ENCODE assay signal across 20 cellular contexts in genomic region chr3:181757694-181758306, GRCh38. TPM values are rescaled to one million over a fixed set of nuclear protein-coding genes. Genes with fewer than 3 reads are reported as not detected.
DNase-seq lines count a peak whose midpoint lies in the region; ATAC-seq and TF ChIP-seq lines count a peak whose summit lies in the region.
"Had no signal": no experiment of that assay in that cellular context is flagged by ENCODE, and none has a peak within 500 bp of the region (broad histone marks: within the 10 kb centered on the region; RNA-seq: fewer than 3 reads in every experiment).

No MANE protein-coding gene starts in this region.

- no peak overlapping the region for H3K14ac ChIP-seq in neuronal stem cell (ENCODE audit: low read length)

- H2AK5ac ChIP-seq in neuronal stem cell (ENCODE audit: low read depth, low read length): no peak overlapping the region

- no peak for TF ChIP-seq CTCF in astrocyte of the cerebellum (IDR thresholded peaks at IDR 0.05; ENCODE audit: low read depth, low read length, missing control alignments)

- POLR2A ChIA-PET in CD8-positive, alpha-beta memory T cell (lab: Charles Lee): no interaction called here

- 100% methylated on average over 1 of the region's 3 CpGs for WGBS in neuronal stem cell (ENCODE audit: extremely low coverage in 2 of 2, insufficient read length in 2 of 2, insufficient replicate concordance in 1 of 2), 2 donors

- H3K4me3 ChIP-seq in astrocyte of the cerebellum (ENCODE audit: low read depth, low read length) (no peak overlapping the region), neuronal stem cell (ENCODE audit: low read length in 2 of 2) (peak overlapping the region in 1 of 2 donors; percentile 11)
- H3K4me3 ChIP-seq in CD8-positive, alpha-beta memory T cell (ENCODE audit: low read length): no peak overlapping the region
- H3K4me3 ChIP-seq: prostate gland, thoracic aorta had no signal

- no peak overlapping the region for H3K4me3 Mint-ChIP-seq in CD8-positive, alpha-beta memory T cell
- H3K4me3 Mint-ChIP-seq: activated CD4-positive, alpha-beta T cell treated with anti-CD3 and anti-CD28 coated beads for 36 hours; activated naive CD8-positive, alpha-beta T cell; activated T-helper 1 cell treated with anti-CD3 and anti-CD28 coated beads, Interleukin-12 subunit alpha, Interleukin-12 subunit beta, Interleukin-2, Interleukin-4 antibody, amounts not matched to agents 30 ng/mL and 10 ng/mL and 1 ng/mL, durations not matched to agents 14 hours and 24 hours and 36 hours; natural killer cell treated with Interleukin-12 subunit alpha and Interleukin-12 subunit beta and Interleukin-15 and Interleukin-18, amount 100 ng/mL, for 72 hours had no signal

- H3K27ac ChIP-seq in neuronal stem cell (replicated peaks; ENCODE audit: low read length): peak overlapping the region; percentile 91
- no peak overlapping the region for H3K27ac ChIP-seq in CD8-positive, alpha-beta memory T cell (ENCODE audit: low read depth, low read length)
- H3K27ac ChIP-seq: prostate gland, thoracic aorta had no signal

- DNase-seq in NCI-H2107 treated with DMSO at 0.1 percent for 48 hours (lab: John Stamatoyannopoulos, UW; ENCODE audit: unreplicated experiment) (peak; percentile 79), NCI-H2107 (lab: John Stamatoyannopoulos, UW) (no peak), NCI-H526 (lab: John Stamatoyannopoulos, UW) (peak; percentile 8 to 31), astrocyte of the cerebellum (ENCODE audit: low read depth) (peak; percentile 22), neuronal stem cell (ENCODE audit: low spot score) (peak; percentile 57), KBM-7 (no peak)
- DNase-seq in CD8-positive, alpha-beta memory T cell: no peak
- DNase-seq: activated CD4-positive, alpha-beta T cell treated with anti-CD3 and anti-CD28 coated beads for 36 hours; KG1; NCI-H2171 treated with DMSO at 0.1 percent for 48 hours; stimulated activated naive CD4-positive, alpha-beta T cell; SW 1271 had no signal

- in situ Hi-C loops in astrocyte of the cerebellum (cut with HindIII; ENCODE audit: low sequenced_read_pairs): no loop called here
- in situ Hi-C loops in KBM-7 (cut with MboI; ENCODE audit: low pct_unique_long_range_greater_than_20kb, low sequenced_read_pairs): no loop called here

- no peaks in the 10 kb centered on the region for H3K9me3 ChIP-seq in neuronal stem cell (replicated peaks in 1 of 2; ENCODE audit: control insufficient read depth in 2 of 2, insufficient read depth in 1 of 2, low read depth in 1 of 2, low read length in 2 of 2)
- H3K9me3 ChIP-seq in CD8-positive, alpha-beta memory T cell (ENCODE audit: low read length): no peaks in the 10 kb centered on the region
- H3K9me3 ChIP-seq: prostate gland, thoracic aorta had no signal

- no peak overlapping the region for H2AFZ ChIP-seq in neuronal stem cell (ENCODE audit: low read length)

- peaks cover 0 to 8% of the 10 kb centered on the region in 2 donors for H3K27me3 Mint-ChIP-seq in CD8-positive, alpha-beta memory T cell

- CTCF ChIA-PET in CD8-positive, alpha-beta memory T cell (lab: Charles Lee): no interaction called here

- H3K4me1 Mint-ChIP-seq in CD8-positive, alpha-beta memory T cell: no peaks in the 10 kb centered on the region
- H3K4me1 Mint-ChIP-seq: activated CD4-positive, alpha-beta T cell treated with anti-CD3 and anti-CD28 coated beads for 36 hours had no signal

- H3K9me3 Mint-ChIP-seq in CD8-positive, alpha-beta memory T cell: peaks cover 0 to 4% (median 0%) of the 10 kb centered on the region in 5 donors
- H3K9me3 Mint-ChIP-seq: activated T-helper 1 cell treated with anti-CD3 and anti-CD28 coated beads, Interleukin-12 subunit alpha, Interleukin-12 subunit beta, Interleukin-2, Interleukin-4 antibody, amounts not matched to agents 30 ng/mL and 10 ng/mL and 1 ng/mL, durations not matched to agents 14 hours and 24 hours and 36 hours; natural killer cell treated with Interleukin-12 subunit alpha and Interleukin-12 subunit beta and Interleukin-15 and Interleukin-18, amount 100 ng/mL, for 72 hours had no signal

- no peak overlapping the region for H3K4ac ChIP-seq in neuronal stem cell (ENCODE audit: low read length)

- H3K23ac ChIP-seq in neuronal stem cell (ENCODE audit: low read depth, low read length, poor library complexity): no peak overlapping the region

- no peak overlapping the region for H2BK15ac ChIP-seq in neuronal stem cell (ENCODE audit: low read length)

- H3K36me3 Mint-ChIP-seq in CD8-positive, alpha-beta memory T cell: no peaks in the 10 kb centered on the region
- H3K36me3 Mint-ChIP-seq: activated naive CD8-positive, alpha-beta T cell; natural killer cell treated with Interleukin-12 subunit alpha and Interleukin-12 subunit beta and Interleukin-15 and Interleukin-18, amount 100 ng/mL, for 72 hours had no signal

- H4K91ac ChIP-seq in neuronal stem cell (ENCODE audit: low read depth, low read length, poor library complexity): no peak overlapping the region

- ATAC-seq in HG02642 (IDR thresholded peaks at IDR 0.05; ENCODE audit: poor library complexity, unreplicated experiment): no peak
- ATAC-seq: activated CD4-positive, alpha-beta T cell treated with anti-CD3 and anti-CD28 coated beads for 36 hours; natural killer cell treated with Interleukin-12 subunit alpha and Interleukin-12 subunit beta and Interleukin-15 and Interleukin-18, amount 100 ng/mL, for 72 hours had no signal

- H2BK120ac ChIP-seq in neuronal stem cell (ENCODE audit: low read depth, low read length): no peak overlapping the region

- H2BK5ac ChIP-seq in neuronal stem cell (ENCODE audit: low read length): no peak overlapping the region

- no peak overlapping the region for H2BK12ac ChIP-seq in neuronal stem cell (ENCODE audit: low read length)

- H3K27me3 ChIP-seq in neuronal stem cell (ENCODE audit: control insufficient read depth in 3 of 3, insufficient read depth in 3 of 3, low read depth in 1 of 3, low read length in 3 of 3): no peaks in the 10 kb centered on the region
- H3K27me3 ChIP-seq in CD8-positive, alpha-beta memory T cell (ENCODE audit: insufficient read depth, low read length, poor library complexity, severe bottlenecking): no peaks in the 10 kb centered on the region

- H3K4me2 ChIP-seq in neuronal stem cell (ENCODE audit: insufficient read depth, low read length, poor library complexity, severe bottlenecking): no peak overlapping the region

- no peak overlapping the region for H4K8ac ChIP-seq in neuronal stem cell (ENCODE audit: low read depth, low read length)

- no peaks in the 10 kb centered on the region for H3K79me1 ChIP-seq in neuronal stem cell (ENCODE audit: low read depth, low read length)

- H3K27ac Mint-ChIP-seq in CD8-positive, alpha-beta memory T cell: no peak overlapping the region
- H3K27ac Mint-ChIP-seq: activated CD4-positive, alpha-beta T cell treated with anti-CD3 and anti-CD28 coated beads for 36 hours; activated naive CD8-positive, alpha-beta T cell; activated T-helper 1 cell treated with anti-CD3 and anti-CD28 coated beads, Interleukin-12 subunit alpha, Interleukin-12 subunit beta, Interleukin-2, Interleukin-4 antibody, amounts not matched to agents 30 ng/mL and 10 ng/mL and 1 ng/mL, durations not matched to agents 14 hours and 24 hours and 36 hours; natural killer cell treated with Interleukin-12 subunit alpha and Interleukin-12 subunit beta and Interleukin-15 and Interleukin-18, amount 100 ng/mL, for 72 hours had no signal

- peaks cover 9 to 30% of the 10 kb centered on the region in 2 donors for H3K4me1 ChIP-seq in neuronal stem cell (ENCODE audit: control insufficient read depth in 2 of 2, insufficient read depth in 1 of 2, low read depth in 1 of 2, low read length in 2 of 2)
- no peaks in the 10 kb centered on the region for H3K4me1 ChIP-seq in CD8-positive, alpha-beta memory T cell (ENCODE audit: insufficient read depth, low read length)
- H3K4me1 ChIP-seq: prostate gland had no signal

- no peak overlapping the region for H3K9ac ChIP-seq in neuronal stem cell (ENCODE audit: low read depth, low read length, poor library complexity)

- H3K36me3 ChIP-seq in neuronal stem cell (replicated peaks in 1 of 2; ENCODE audit: control insufficient read depth in 2 of 2, insufficient read depth in 2 of 2, low read length in 2 of 2): no peaks in the 10 kb centered on the region
- H3K36me3 ChIP-seq in CD8-positive, alpha-beta memory T cell (ENCODE audit: insufficient read depth, low read length): no peaks in the 10 kb centered on the region
- H3K36me3 ChIP-seq: prostate gland, thoracic aorta had no signal

- no peak overlapping the region for H3K18ac ChIP-seq in neuronal stem cell (ENCODE audit: low read length)

RNA-seq across cellular contexts. Expression of gene SOX2, which starts 46.1 kb away (rescaled TPM):
- 589 TPM for polyA plus RNA-seq in neuronal stem cell (2013, experiment 1 of 2)
- polyA plus RNA-seq in neuronal stem cell (2013, experiment 2 of 2): 620 TPM
- not detected for total RNA-seq in CD8-positive, alpha-beta memory T cell
- polyA plus RNA-seq in CD8-positive, alpha-beta memory T cell: not detected
- total RNA-seq: activated CD4-positive, alpha-beta T cell treated with anti-CD3 and anti-CD28 coated beads for 36 hours; fibroblast of lung; natural killer cell treated with Interleukin-12 subunit alpha and Interleukin-12 subunit beta and Interleukin-15 and Interleukin-18, amount 100 ng/mL, for 72 hours had no signal
- polyA plus RNA-seq: BJ, fibroblast of lung had no signal

Comparison
In these comparisons a context has a peak if more than half of its experiments do, and no peak if none do; other contexts are left out.
1. DNase-seq: peak in NCI-H2107 treated with DMSO at 0.1 percent for 48 hours (single experiment), NCI-H526 (2 of 2), astrocyte of the cerebellum (single experiment) and neuronal stem cell (single experiment); none in NCI-H2107 (single experiment), CD8-positive, alpha-beta memory T cell (0 of 5) and KBM-7 (single experiment).